ENCODE assay signal across 17 cellular contexts in the genomic region with DNA sequence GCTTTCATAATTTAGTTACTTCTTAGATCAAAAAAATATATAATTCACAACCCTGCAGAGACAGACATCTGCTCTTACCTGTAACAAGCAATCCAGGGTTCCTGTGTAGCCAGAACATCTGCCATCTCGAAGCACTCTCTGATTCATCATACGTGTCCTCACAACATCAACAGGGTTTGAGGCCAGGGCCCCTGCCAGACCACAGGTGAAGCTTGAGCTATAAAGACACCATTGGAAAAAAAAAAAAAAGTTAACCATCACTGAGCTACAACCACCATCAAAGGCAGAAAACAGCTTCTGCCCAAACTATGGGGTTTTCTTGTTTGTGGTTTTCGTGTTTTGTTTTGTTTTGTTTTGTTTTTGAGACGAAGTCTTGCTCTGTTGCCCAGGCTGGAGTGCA. TPM values are rescaled to one million over a fixed set of nuclear protein-coding genes. Genes with fewer than 3 reads are reported as not detected.
DNase-seq lines count a peak whose midpoint lies in the region; ATAC-seq and TF ChIP-seq lines count a peak whose summit lies in the region.
"Had no signal": no experiment of that assay in that cellular context is flagged by ENCODE, and none has a peak within 500 bp of the region (broad histone marks: within the 10 kb centered on the region; RNA-seq: fewer than 3 reads in every experiment).

No MANE protein-coding gene starts in this region.

- H3K27ac Mint-ChIP-seq in activated CD4-positive, alpha-beta T cell treated with anti-CD3 and anti-CD28 coated beads for 36 hours = peak overlapping the region; percentile 58
- peak overlapping the region; percentile 64 for H3K27ac Mint-ChIP-seq in T-helper 2 cell treated with Interferon-gamma antibody and Interleukin-4, amounts not matched to agents 5 μg/mL and 100 μg/mL, for 36 hours
- H3K27ac Mint-ChIP-seq in natural killer cell = peak overlapping the region; percentile 79 to 85
- H3K27ac Mint-ChIP-seq: stimulated activated naive B cell treated with anti-CD40 and anti-IgM and Interleukin-4, amounts not matched to agents 10 μg/mL and 1 μg/mL and 100 μg/mL, for 72 hours had no signal

- H3K4me3 ChIP-seq in right lobe of liver = no peak overlapping the region
- H3K4me3 ChIP-seq: cardiac muscle cell, K562, SJSA1, vagina had no signal

- H3K9me3 Mint-ChIP-seq in activated CD4-positive, alpha-beta T cell treated with anti-CD3 and anti-CD28 coated beads for 36 hours (ENCODE audit: low read depth) = no peaks in the 10 kb centered on the region
- H3K9me3 Mint-ChIP-seq in T-helper 2 cell treated with Interferon-gamma antibody and Interleukin-4, amounts not matched to agents 5 μg/mL and 100 μg/mL, for 36 hours = no peaks in the 10 kb centered on the region
- H3K9me3 Mint-ChIP-seq in natural killer cell = no peaks in the 10 kb centered on the region
- H3K9me3 Mint-ChIP-seq: stimulated activated naive B cell treated with anti-CD40 and anti-IgM and Interleukin-4, amounts not matched to agents 10 μg/mL and 1 μg/mL and 100 μg/mL, for 72 hours had no signal

- no peak overlapping the region for H3K27ac ChIP-seq in right lobe of liver
- H3K27ac ChIP-seq: cardiac muscle cell, SJSA1, vagina had no signal

- no peaks in the 10 kb centered on the region for H3K9me3 ChIP-seq in right lobe of liver
- H3K9me3 ChIP-seq: SJSA1, vagina had no signal

- no peak for TF ChIP-seq POLR2A in right lobe of liver (IDR thresholded peaks at IDR 0.05)

- H3K36me3 ChIP-seq in right lobe of liver = peaks cover 5 to 95% (median 51%) of the 10 kb centered on the region in 4 donors

- H3K4me1 Mint-ChIP-seq in activated CD4-positive, alpha-beta T cell treated with anti-CD3 and anti-CD28 coated beads for 36 hours = peaks cover 53% of the 10 kb centered on the region
- peaks cover 48% of the 10 kb centered on the region for H3K4me1 Mint-ChIP-seq in T-helper 2 cell treated with Interferon-gamma antibody and Interleukin-4, amounts not matched to agents 5 μg/mL and 100 μg/mL, for 36 hours (ENCODE audit: low read depth)
- peaks cover 44 to 50% of the 10 kb centered on the region in 2 donors for H3K4me1 Mint-ChIP-seq in natural killer cell

- WGBS in right lobe of liver (ENCODE audit: insufficient coverage, low coverage, low lambda C conversion rate, missing lambda C conversion rate) = 77% methylated on average over 4 of the region's 4 CpGs

- no peak overlapping the region for H3K4me3 Mint-ChIP-seq in activated CD4-positive, alpha-beta T cell treated with anti-CD3 and anti-CD28 coated beads for 36 hours
- H3K4me3 Mint-ChIP-seq in T-helper 2 cell treated with Interferon-gamma antibody and Interleukin-4, amounts not matched to agents 5 μg/mL and 100 μg/mL, for 36 hours = no peak overlapping the region
- no peak overlapping the region for H3K4me3 Mint-ChIP-seq in natural killer cell
- H3K4me3 Mint-ChIP-seq: stimulated activated naive B cell treated with anti-CD40 and anti-IgM and Interleukin-4, amounts not matched to agents 10 μg/mL and 1 μg/mL and 100 μg/mL, for 72 hours had no signal

- no peaks in the 10 kb centered on the region for H3K27me3 ChIP-seq in right lobe of liver
- H3K27me3 ChIP-seq: cardiac muscle cell, SJSA1, vagina had no signal

- peak; percentile 27 for ATAC-seq in activated CD4-positive, alpha-beta T cell treated with anti-CD3 and anti-CD28 coated beads for 36 hours
- ATAC-seq in natural killer cell (peak; percentile 71 to 81 (median 71)), GM21367 (IDR thresholded peaks at IDR 0.05; ENCODE audit: unreplicated experiment) (no peak), GM21447 (IDR thresholded peaks at IDR 0.05; ENCODE audit: unreplicated experiment) (no peak), right lobe of liver (no peak)
- ATAC-seq: K562; right cardiac atrium; stimulated activated naive B cell treated with anti-CD40 and anti-IgM and Interleukin-4, amounts not matched to agents 10 μg/mL and 1 μg/mL and 100 μg/mL, for 72 hours had no signal

- intact Hi-C loops in activated CD4-positive, alpha-beta T cell treated with anti-CD3 and anti-CD28 coated beads for 36 hours (cut with DNase I, micrococcal nuclease) = no loop called here
- intact Hi-C loops in natural killer cell (cut with micrococcal nuclease) (loop anchor here (10.0 kb wide), 1 partner anchor 354 kb away; no protein-coding TSS in a partner anchor), right lobe of liver (cut with DNase I) (no loop called here)

- POLR2A ChIA-PET in activated CD4-positive, alpha-beta T cell treated with anti-CD3 and anti-CD28 coated beads for 36 hours (lab: Charles Lee) = interaction anchor here (0.9 to 1.3 kb wide), 2 partner anchors 32 to 58 kb away, joined by 3 read pairs; no protein-coding TSS in a partner anchor

- DNase-seq in activated CD4-positive, alpha-beta T cell treated with anti-CD3 and anti-CD28 coated beads for 36 hours = peak; percentile 64
- DNase-seq in activated CD4-positive, alpha-beta T cell treated with anti-CD3 and anti-CD28 coated beads for 1 hour = no peak
- DNase-seq in T-helper 2 cell treated with Interferon-gamma antibody and Interleukin-4, amounts not matched to agents 5 μg/mL and 100 μg/mL, for 36 hours (ENCODE audit: low spot score) = peak; percentile 45
- DNase-seq in activated gamma-delta T cell treated with anti-CD3 and anti-CD28 coated beads, Interleukin-2, amount 50 U/mL, for 16 hours (ENCODE audit: low read depth) = peak; percentile 34
- DNase-seq in natural killer cell = no peak
- no peak for DNase-seq in right lobe of liver
- DNase-seq: COR-L47; foreskin melanocyte; NCI-H1092; right cardiac atrium; stimulated activated naive B cell treated with anti-CD40 and anti-IgM and Interleukin-4, amounts not matched to agents 10 μg/mL and 1 μg/mL and 100 μg/mL, for 72 hours had no signal

- CTCF ChIA-PET in activated CD4-positive, alpha-beta T cell treated with anti-CD3 and anti-CD28 coated beads for 36 hours (lab: Charles Lee) = interaction anchor here (0.7 to 2.6 kb wide), 7 partner anchors 11 to 352 kb away, joined by 3 to 17 read pairs (median 3); no protein-coding TSS in a partner anchor

- H3K4me1 ChIP-seq in right lobe of liver = no peaks in the 10 kb centered on the region
- H3K4me1 ChIP-seq: vagina had no signal

- TF ChIP-seq CTCF in natural killer cell (IDR thresholded peaks at IDR 0.05) = no peak
- TF ChIP-seq CTCF in right lobe of liver (IDR thresholded peaks at IDR 0.05) = no peak

- H3K27me3 Mint-ChIP-seq in activated CD4-positive, alpha-beta T cell treated with anti-CD3 and anti-CD28 coated beads for 36 hours = no peaks in the 10 kb centered on the region
- H3K27me3 Mint-ChIP-seq in T-helper 2 cell treated with Interferon-gamma antibody and Interleukin-4, amounts not matched to agents 5 μg/mL and 100 μg/mL, for 36 hours (ENCODE audit: low read depth) = no peaks in the 10 kb centered on the region
- H3K27me3 Mint-ChIP-seq in natural killer cell (ENCODE audit: low read depth in 2 of 2) = no peaks in the 10 kb centered on the region
- H3K27me3 Mint-ChIP-seq: stimulated activated naive B cell treated with anti-CD40 and anti-IgM and Interleukin-4, amounts not matched to agents 10 μg/mL and 1 μg/mL and 100 μg/mL, for 72 hours had no signal

- H3K36me3 Mint-ChIP-seq in activated CD4-positive, alpha-beta T cell treated with anti-CD3 and anti-CD28 coated beads for 36 hours (ENCODE audit: low read depth) = peaks cover 41% of the 10 kb centered on the region
- peaks cover 61% of the 10 kb centered on the region for H3K36me3 Mint-ChIP-seq in T-helper 2 cell treated with Interferon-gamma antibody and Interleukin-4, amounts not matched to agents 5 μg/mL and 100 μg/mL, for 36 hours (ENCODE audit: low read depth)
- H3K36me3 Mint-ChIP-seq in natural killer cell = peaks cover 7% of the 10 kb centered on the region

RNA-seq across cellular contexts. Expression of gene SLC25A30, which starts 19.3 kb away (rescaled TPM):
- 10 to 100 TPM; 17.7 to 18.4 TPM for total RNA-seq in activated CD4-positive, alpha-beta T cell treated with anti-CD3 and anti-CD28 coated beads for 36 hours
- total RNA-seq in natural killer cell = 10 to 100 TPM; 15.0 to 22.3 (median 22.0) TPM
- 10 to 100 TPM; 16.1 to 60.4 (median 45.0) TPM for total RNA-seq in right lobe of liver

RNA-seq across cellular contexts. Expression of gene TPT1, which starts 57.9 kb away (rescaled TPM):
- 1,000 to 10,000 TPM; 3,408 to 3,964 TPM for total RNA-seq in activated CD4-positive, alpha-beta T cell treated with anti-CD3 and anti-CD28 coated beads for 36 hours
- total RNA-seq in natural killer cell = 1,000 to 10,000 TPM; 2,606 to 3,166 (median 3,085) TPM
- total RNA-seq in right lobe of liver = 1,000 to 10,000 TPM; 1,466 to 3,393 (median 2,295) TPM

Comparison
In these comparisons a context has a peak if more than half of its experiments do, and no peak if none do; other contexts are left out.
1. DNase-seq: peak in activated CD4-positive, alpha-beta T cell treated with anti-CD3 and anti-CD28 coated beads for 36 hours (single experiment), T-helper 2 cell treated with Interferon-gamma antibody and Interleukin-4, amounts not matched to agents 5 μg/mL and 100 μg/mL, for 36 hours (single experiment) and activated gamma-delta T cell treated with anti-CD3 and anti-CD28 coated beads, Interleukin-2, amount 50 U/mL, for 16 hours (single experiment); none in activated CD4-positive, alpha-beta T cell treated with anti-CD3 and anti-CD28 coated beads for 1 hour (single experiment), natural killer cell (single experiment) and right lobe of liver (0 of 3).
2. ATAC-seq: peak in activated CD4-positive, alpha-beta T cell treated with anti-CD3 and anti-CD28 coated beads for 36 hours (single experiment) and natural killer cell (3 of 3); none in GM21367 (single experiment), GM21447 (single experiment) and right lobe of liver (0 of 4).
3. Peak in every context shown above with its lines, with median percentiles within 50 percentile points of each other: H3K27ac Mint-ChIP-seq.